In the genomic region with DNA sequence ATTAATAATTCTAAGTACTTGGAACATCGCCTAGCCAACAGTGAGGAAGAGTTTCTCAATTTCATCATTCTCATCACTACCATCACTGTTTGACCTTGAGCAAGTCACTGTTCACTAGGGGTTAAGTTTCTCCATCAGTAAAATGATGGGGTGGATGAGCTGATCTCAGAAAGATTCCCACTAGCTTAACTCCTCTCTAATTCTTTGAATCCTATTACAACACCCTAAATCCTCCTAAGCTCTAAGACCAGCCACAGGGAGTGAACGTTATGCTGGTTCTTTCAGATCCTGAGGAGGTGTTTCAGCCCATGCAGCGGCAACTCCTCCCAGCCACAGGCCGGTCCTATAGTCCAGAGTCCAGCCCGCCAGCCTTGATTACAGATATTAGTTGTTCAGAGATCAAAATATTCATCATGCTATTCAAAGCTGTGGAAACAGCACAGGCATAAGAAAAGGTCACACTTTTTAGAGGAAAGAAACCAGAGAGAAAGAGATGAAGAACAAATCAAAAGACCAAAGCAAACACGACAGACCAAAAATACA, we compare ENCODE assay signal across 2 cellular contexts.
TF ChIP-seq lines count a peak whose summit lies in the region.

No MANE protein-coding gene starts in this region.

TF ChIP-seq in SK-N-SH, 30 proteins besides CTCF, POLR2A, EP300 and RAD21:
- TF ChIP-seq, protein P1, sequence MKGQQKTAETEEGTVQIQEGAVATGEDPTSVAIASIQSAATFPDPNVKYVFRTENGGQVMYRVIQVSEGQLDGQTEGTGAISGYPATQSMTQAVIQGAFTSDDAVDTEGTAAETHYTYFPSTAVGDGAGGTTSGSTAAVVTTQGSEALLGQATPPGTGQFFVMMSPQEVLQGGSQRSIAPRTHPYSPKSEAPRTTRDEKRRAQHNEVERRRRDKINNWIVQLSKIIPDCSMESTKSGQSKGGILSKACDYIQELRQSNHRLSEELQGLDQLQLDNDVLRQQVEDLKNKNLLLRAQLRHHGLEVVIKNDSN (IDR thresholded peaks at IDR 0.05; ENCODE audit: borderline replicate concordance, low read depth), result no peak
- no peak for TF ChIP-seq POLR2AphosphoS5 (IDR thresholded peaks at IDR 0.05; ENCODE audit: low read depth, low read length)
- no peak for TF ChIP-seq RCOR1 (IDR thresholded peaks at IDR 0.05; ENCODE audit: low read length)
- no peak for TF ChIP-seq YY1 (IDR thresholded peaks at IDR 0.05; ENCODE audit: low read depth)
- no peak for TF ChIP-seq RFX5 (IDR thresholded peaks at IDR 0.05; ENCODE audit: low read length)
- TF ChIP-seq, protein P2, sequence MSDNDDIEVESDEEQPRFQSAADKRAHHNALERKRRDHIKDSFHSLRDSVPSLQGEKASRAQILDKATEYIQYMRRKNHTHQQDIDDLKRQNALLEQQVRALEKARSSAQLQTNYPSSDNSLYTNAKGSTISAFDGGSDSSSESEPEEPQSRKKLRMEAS (IDR thresholded peaks at IDR 0.05; ENCODE audit: low read depth), result no peak
- TF ChIP-seq MEF2A (IDR thresholded peaks at IDR 0.05; ENCODE audit: borderline replicate concordance, low read depth), result no peak
- TF ChIP-seq TEAD4 (IDR thresholded peaks at IDR 0.05; ENCODE audit: borderline replicate concordance, insufficient read depth), result no peak
- no peak for TF ChIP-seq MXI1 (IDR thresholded peaks at IDR 0.05; ENCODE audit: low read depth, low read length)
- no peak for TF ChIP-seq TCF12 (IDR thresholded peaks at IDR 0.05)
- TF ChIP-seq, protein P3, sequence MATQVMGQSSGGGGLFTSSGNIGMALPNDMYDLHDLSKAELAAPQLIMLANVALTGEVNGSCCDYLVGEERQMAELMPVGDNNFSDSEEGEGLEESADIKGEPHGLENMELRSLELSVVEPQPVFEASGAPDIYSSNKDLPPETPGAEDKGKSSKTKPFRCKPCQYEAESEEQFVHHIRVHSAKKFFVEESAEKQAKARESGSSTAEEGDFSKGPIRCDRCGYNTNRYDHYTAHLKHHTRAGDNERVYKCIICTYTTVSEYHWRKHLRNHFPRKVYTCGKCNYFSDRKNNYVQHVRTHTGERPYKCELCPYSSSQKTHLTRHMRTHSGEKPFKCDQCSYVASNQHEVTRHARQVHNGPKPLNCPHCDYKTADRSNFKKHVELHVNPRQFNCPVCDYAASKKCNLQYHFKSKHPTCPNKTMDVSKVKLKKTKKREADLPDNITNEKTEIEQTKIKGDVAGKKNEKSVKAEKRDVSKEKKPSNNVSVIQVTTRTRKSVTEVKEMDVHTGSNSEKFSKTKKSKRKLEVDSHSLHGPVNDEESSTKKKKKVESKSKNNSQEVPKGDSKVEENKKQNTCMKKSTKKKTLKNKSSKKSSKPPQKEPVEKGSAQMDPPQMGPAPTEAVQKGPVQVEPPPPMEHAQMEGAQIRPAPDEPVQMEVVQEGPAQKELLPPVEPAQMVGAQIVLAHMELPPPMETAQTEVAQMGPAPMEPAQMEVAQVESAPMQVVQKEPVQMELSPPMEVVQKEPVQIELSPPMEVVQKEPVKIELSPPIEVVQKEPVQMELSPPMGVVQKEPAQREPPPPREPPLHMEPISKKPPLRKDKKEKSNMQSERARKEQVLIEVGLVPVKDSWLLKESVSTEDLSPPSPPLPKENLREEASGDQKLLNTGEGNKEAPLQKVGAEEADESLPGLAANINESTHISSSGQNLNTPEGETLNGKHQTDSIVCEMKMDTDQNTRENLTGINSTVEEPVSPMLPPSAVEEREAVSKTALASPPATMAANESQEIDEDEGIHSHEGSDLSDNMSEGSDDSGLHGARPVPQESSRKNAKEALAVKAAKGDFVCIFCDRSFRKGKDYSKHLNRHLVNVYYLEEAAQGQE (IDR thresholded peaks at IDR 0.05; ENCODE audit: low read depth, low read length), result no peak
- no peak for TF ChIP-seq GATA2 (CRISPR knock-in tag; IDR thresholded peaks at IDR 0.05)
- no peak for TF ChIP-seq TAF1 (IDR thresholded peaks at IDR 0.05; ENCODE audit: borderline replicate concordance, low read depth, low read length)
- TF ChIP-seq, protein P4, sequence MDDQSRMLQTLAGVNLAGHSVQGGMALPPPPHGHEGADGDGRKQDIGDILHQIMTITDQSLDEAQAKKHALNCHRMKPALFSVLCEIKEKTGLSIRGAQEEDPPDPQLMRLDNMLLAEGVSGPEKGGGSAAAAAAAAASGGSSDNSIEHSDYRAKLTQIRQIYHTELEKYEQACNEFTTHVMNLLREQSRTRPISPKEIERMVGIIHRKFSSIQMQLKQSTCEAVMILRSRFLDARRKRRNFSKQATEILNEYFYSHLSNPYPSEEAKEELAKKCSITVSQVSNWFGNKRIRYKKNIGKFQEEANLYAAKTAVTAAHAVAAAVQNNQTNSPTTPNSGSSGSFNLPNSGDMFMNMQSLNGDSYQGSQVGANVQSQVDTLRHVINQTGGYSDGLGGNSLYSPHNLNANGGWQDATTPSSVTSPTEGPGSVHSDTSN (IDR thresholded peaks at IDR 0.05), result no peak
- TF ChIP-seq, protein P5, sequence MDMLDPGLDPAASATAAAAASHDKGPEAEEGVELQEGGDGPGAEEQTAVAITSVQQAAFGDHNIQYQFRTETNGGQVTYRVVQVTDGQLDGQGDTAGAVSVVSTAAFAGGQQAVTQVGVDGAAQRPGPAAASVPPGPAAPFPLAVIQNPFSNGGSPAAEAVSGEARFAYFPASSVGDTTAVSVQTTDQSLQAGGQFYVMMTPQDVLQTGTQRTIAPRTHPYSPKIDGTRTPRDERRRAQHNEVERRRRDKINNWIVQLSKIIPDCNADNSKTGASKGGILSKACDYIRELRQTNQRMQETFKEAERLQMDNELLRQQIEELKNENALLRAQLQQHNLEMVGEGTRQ (IDR thresholded peaks at IDR 0.05; ENCODE audit: borderline replicate concordance, low read depth, low read length), result no peak
- TF ChIP-seq SMC3 (IDR thresholded peaks at IDR 0.05; ENCODE audit: low read depth, low read length), result no peak
- no peak for TF ChIP-seq FOXJ3 (CRISPR knock-in tag; IDR thresholded peaks at IDR 0.05)
- TF ChIP-seq, protein P6, sequence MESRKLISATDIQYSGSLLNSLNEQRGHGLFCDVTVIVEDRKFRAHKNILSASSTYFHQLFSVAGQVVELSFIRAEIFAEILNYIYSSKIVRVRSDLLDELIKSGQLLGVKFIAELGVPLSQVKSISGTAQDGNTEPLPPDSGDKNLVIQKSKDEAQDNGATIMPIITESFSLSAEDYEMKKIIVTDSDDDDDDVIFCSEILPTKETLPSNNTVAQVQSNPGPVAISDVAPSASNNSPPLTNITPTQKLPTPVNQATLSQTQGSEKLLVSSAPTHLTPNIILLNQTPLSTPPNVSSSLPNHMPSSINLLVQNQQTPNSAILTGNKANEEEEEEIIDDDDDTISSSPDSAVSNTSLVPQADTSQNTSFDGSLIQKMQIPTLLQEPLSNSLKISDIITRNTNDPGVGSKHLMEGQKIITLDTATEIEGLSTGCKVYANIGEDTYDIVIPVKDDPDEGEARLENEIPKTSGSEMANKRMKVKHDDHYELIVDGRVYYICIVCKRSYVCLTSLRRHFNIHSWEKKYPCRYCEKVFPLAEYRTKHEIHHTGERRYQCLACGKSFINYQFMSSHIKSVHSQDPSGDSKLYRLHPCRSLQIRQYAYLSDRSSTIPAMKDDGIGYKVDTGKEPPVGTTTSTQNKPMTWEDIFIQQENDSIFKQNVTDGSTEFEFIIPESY (IDR thresholded peaks at IDR 0.05; ENCODE audit: borderline replicate concordance, low read depth), result no peak

TF ChIP-seq in SK-N-SH treated with all-trans-retinoic acid at 6 μM for 48 hours, 23 proteins besides CTCF, POLR2A, EP300 and RAD21 (continued from another document):
- TF ChIP-seq TOX (CRISPR knock-in tag; IDR thresholded peaks at IDR 0.05; ENCODE audit: borderline replicate concordance) (no peak), BACH2 (CRISPR knock-in tag; IDR thresholded peaks at IDR 0.05; ENCODE audit: borderline replicate concordance) (no peak), ISL1 (CRISPR knock-in tag; IDR thresholded peaks at IDR 0.05) (no peak), RARB (CRISPR knock-in tag; IDR thresholded peaks at IDR 0.05) (no peak), SNAI2 (CRISPR knock-in tag; IDR thresholded peaks at IDR 0.05) (no peak), ZNF565 (CRISPR knock-in tag; conservative IDR thresholded peaks at IDR 0.05; ENCODE audit: low read depth) (no peak)
- TF ChIP-seq, protein P7, sequence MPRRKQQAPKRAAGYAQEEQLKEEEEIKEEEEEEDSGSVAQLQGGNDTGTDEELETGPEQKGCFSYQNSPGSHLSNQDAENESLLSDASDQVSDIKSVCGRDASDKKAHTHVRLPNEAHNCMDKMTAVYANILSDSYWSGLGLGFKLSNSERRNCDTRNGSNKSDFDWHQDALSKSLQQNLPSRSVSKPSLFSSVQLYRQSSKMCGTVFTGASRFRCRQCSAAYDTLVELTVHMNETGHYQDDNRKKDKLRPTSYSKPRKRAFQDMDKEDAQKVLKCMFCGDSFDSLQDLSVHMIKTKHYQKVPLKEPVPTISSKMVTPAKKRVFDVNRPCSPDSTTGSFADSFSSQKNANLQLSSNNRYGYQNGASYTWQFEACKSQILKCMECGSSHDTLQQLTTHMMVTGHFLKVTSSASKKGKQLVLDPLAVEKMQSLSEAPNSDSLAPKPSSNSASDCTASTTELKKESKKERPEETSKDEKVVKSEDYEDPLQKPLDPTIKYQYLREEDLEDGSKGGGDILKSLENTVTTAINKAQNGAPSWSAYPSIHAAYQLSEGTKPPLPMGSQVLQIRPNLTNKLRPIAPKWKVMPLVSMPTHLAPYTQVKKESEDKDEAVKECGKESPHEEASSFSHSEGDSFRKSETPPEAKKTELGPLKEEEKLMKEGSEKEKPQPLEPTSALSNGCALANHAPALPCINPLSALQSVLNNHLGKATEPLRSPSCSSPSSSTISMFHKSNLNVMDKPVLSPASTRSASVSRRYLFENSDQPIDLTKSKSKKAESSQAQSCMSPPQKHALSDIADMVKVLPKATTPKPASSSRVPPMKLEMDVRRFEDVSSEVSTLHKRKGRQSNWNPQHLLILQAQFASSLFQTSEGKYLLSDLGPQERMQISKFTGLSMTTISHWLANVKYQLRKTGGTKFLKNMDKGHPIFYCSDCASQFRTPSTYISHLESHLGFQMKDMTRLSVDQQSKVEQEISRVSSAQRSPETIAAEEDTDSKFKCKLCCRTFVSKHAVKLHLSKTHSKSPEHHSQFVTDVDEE (CRISPR knock-in tag; IDR thresholded peaks at IDR 0.05), result no peak
- TF ChIP-seq, protein P8, sequence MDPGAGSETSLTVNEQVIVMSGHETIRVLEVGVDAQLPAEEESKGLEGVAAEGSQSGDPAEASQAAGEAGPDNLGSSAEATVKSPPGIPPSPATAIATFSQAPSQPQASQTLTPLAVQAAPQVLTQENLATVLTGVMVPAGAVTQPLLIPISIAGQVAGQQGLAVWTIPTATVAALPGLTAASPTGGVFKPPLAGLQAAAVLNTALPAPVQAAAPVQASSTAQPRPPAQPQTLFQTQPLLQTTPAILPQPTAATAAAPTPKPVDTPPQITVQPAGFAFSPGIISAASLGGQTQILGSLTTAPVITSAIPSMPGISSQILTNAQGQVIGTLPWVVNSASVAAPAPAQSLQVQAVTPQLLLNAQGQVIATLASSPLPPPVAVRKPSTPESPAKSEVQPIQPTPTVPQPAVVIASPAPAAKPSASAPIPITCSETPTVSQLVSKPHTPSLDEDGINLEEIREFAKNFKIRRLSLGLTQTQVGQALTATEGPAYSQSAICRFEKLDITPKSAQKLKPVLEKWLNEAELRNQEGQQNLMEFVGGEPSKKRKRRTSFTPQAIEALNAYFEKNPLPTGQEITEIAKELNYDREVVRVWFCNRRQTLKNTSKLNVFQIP (CRISPR knock-in tag; IDR thresholded peaks at IDR 0.05; ENCODE audit: borderline replicate concordance, low read depth), result no peak
